In the genomic region with DNA sequence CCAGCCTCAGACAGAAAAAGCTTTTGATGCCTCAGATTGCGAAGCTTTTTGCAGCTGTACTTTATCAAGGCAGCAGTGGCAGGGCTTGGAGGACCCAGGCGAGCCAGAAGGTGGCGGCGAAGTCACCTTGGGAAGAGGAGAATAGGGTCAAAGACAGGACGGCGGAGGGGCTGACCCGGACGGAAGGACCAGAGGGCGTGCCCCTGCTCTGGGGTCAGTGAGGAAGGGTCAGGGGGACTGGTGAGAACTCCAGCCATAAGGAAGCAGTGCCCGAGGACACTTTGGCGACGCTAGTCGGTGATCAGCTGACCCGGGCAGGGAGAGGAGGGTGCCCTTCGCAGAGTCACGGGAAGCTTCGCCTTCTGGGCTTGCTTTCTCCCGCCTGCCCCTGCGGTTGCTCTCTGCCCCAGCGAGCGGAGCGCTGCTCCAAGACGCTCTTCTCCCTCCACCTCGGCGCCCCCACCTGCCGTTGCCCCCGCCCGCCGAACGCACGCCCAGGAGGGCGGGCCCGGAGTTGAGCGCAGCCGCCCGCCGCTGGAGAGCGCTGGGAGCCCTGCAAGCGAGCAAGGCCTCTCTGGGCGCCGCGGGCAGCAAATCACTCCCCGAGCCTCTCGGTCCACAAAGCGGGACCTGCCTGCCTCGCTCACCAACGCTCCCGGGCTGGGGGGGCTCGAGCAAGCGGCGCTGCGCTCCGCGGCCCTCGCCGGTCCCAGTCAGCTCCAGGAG, we compare ENCODE assay signal across 8 cellular contexts.
DNase-seq lines count a peak whose midpoint lies in the region; ATAC-seq, FAIRE-seq and TF ChIP-seq lines count a peak whose summit lies in the region.

No MANE protein-coding gene starts in this region.

- H3K4me1 ChIP-seq in KMS-11 (ENCODE audit: low read depth, poor library complexity, severe bottlenecking) = no peaks in the 10 kb centered on the region

- FAIRE-seq in D721Med (lab: Jason Lieb, UNC) = no peak

- H3K27ac Mint-ChIP-seq in effector memory CD8-positive, alpha-beta T cell = no peak overlapping the region

- peak overlapping the region; percentile 33 for H3K4me2 ChIP-seq in KMS-11

- no peaks in the 10 kb centered on the region for H3K27me3 ChIP-seq in KMS-11 (ENCODE audit: insufficient read depth, low read depth)

- H3K36me3 Mint-ChIP-seq in effector memory CD8-positive, alpha-beta T cell (ENCODE audit: insufficient read depth) = no peaks in the 10 kb centered on the region

- no peaks in the 10 kb centered on the region for H4K20me1 ChIP-seq in KMS-11 (ENCODE audit: insufficient read depth)

- no peak for DNase-seq in D721Med (ENCODE audit: insufficient read length, low spot score)
- DNase-seq in UCSD-AML1 (lab: John Stamatoyannopoulos, UW; ENCODE audit: unreplicated experiment) = peak; percentile 7
- DNase-seq in hepatic stellate cell (ENCODE audit: low spot score) = peak; percentile 6
- DNase-seq in retinal pigment epithelial cell (ENCODE audit: low read depth) = no peak
- no peak for DNase-seq in effector memory CD8-positive, alpha-beta T cell
- DNase-seq in HPDE6-E6E7 (ENCODE audit: extremely low spot score) = no peak

- no peaks in the 10 kb centered on the region for H3K4me1 Mint-ChIP-seq in effector memory CD8-positive, alpha-beta T cell (ENCODE audit: low read depth in 2 of 2)

- no peak overlapping the region for H3K4me3 Mint-ChIP-seq in effector memory CD8-positive, alpha-beta T cell

- H3K79me2 ChIP-seq in KMS-11 (ENCODE audit: insufficient read depth, low read depth) = no peaks in the 10 kb centered on the region

- H3K27ac ChIP-seq in KMS-11 = no peak overlapping the region

- H3K9ac ChIP-seq in KMS-11 = no peak overlapping the region

- no peaks in the 10 kb centered on the region for H3K36me3 ChIP-seq in KMS-11 (ENCODE audit: insufficient read depth)

- TF ChIP-seq CTCF in D721Med (IDR thresholded peaks at IDR 0.05; ENCODE audit: insufficient read depth, missing control alignments) (peak; percentile 43), KMS-11 (conservative IDR thresholded peaks at IDR 0.05; ENCODE audit: low read depth, low read length) (0 out of 2 replicates have a peak, but pooled peaks have one; percentile 14), retinal pigment epithelial cell (conservative IDR thresholded peaks at IDR 0.05; ENCODE audit: low read depth, low read length) (peak; percentile 42)

- peaks cover 0 to 42% of the 10 kb centered on the region in 2 donors for H3K27me3 Mint-ChIP-seq in effector memory CD8-positive, alpha-beta T cell

- H3K9me3 Mint-ChIP-seq in effector memory CD8-positive, alpha-beta T cell = peaks cover 1 to 8% of the 10 kb centered on the region in 2 donors

- H3K4me3 ChIP-seq in KMS-11 (IDR thresholded peaks at IDR 0.05; ENCODE audit: insufficient read depth, low read depth, low read length) (peak overlapping the region; percentile 36), retinal pigment epithelial cell (ENCODE audit: low read length) (peak overlapping the region; percentile 44)

- no peak for ATAC-seq in effector memory CD8-positive, alpha-beta T cell (replicated peaks)
- no peak for ATAC-seq in GM18868 (IDR thresholded peaks at IDR 0.05; ENCODE audit: unreplicated experiment)

- peak overlapping the region; percentile 73 for H2AFZ ChIP-seq in KMS-11 (ENCODE audit: low read depth)

Comparison
In these comparisons a context has a peak if more than half of its experiments do, and no peak if none do; other contexts are left out.
1. DNase-seq: peak in UCSD-AML1 (single experiment) and hepatic stellate cell (single experiment); none in D721Med (single experiment), retinal pigment epithelial cell (single experiment), effector memory CD8-positive, alpha-beta T cell (0 of 3) and HPDE6-E6E7 (single experiment).
2. Peak in every context shown above with its lines, with median percentiles within 50 percentile points of each other: CTCF ChIP-seq.